In the genomic region with DNA sequence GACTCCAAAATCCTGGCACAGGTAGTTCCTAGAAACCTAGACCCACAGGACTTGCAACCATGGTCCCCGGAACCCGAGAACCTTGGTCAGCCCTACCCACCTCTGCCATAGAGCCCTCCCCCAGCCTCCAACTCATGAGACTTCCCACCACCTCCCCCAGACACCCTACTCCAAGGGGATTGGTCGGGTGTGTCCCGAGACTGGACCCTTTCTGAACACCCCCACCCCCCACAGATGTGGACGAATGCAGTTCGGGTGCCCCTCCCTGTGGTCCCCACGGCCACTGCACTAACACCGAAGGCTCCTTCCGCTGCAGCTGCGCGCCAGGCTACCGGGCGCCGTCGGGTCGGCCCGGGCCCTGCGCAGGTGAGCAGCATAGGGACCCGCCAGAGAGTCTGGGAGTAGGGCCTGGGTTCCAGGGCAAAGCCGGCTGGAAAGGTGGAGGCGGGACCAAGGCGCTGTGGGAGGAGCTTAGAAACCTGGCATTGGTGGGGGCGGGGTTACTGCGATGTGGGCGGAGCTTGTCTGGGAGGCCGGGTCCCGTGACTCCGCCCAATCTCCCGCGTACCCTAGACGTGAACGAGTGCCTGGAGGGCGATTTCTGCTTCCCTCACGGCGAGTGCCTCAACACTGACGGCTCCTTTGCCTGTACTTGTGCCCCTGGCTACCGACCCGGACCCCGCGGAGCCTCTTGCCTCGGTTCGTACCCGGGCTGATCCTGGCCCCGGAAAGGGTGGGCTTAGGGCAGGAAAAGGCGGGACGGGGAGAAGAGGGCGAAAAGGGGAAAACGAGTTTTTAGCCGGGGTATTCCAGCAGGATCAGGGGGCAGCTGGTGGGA, we compare ENCODE assay signal across 2 cellular contexts.
TF ChIP-seq lines count a peak whose summit lies in the region.

No MANE protein-coding gene starts in this region.

TF ChIP-seq in A549, 52 proteins besides CTCF, POLR2A, EP300 and RAD21 (continued from another document):
- TF ChIP-seq, protein P1, sequence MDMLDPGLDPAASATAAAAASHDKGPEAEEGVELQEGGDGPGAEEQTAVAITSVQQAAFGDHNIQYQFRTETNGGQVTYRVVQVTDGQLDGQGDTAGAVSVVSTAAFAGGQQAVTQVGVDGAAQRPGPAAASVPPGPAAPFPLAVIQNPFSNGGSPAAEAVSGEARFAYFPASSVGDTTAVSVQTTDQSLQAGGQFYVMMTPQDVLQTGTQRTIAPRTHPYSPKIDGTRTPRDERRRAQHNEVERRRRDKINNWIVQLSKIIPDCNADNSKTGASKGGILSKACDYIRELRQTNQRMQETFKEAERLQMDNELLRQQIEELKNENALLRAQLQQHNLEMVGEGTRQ (IDR thresholded peaks at IDR 0.05) = no peak
- TF ChIP-seq ZC3H11A (IDR thresholded peaks at IDR 0.05) (no peak), TP53 (CRISPR knock-in tag; IDR thresholded peaks at IDR 0.05) (no peak), GATA3 (IDR thresholded peaks at IDR 0.05; ENCODE audit: borderline replicate concordance) (no peak; the same call in 1 of the 2 replicates), SMC3 (IDR thresholded peaks at IDR 0.05) (no peak), JUN (IDR thresholded peaks at IDR 0.05) (peak in 1 of 2 experiments; percentile 34; a peak in 1 of 5 replicates), CBX2 (IDR thresholded peaks at IDR 0.05; ENCODE audit: borderline replicate concordance, low read depth) (no peak), CHD4 (IDR thresholded peaks at IDR 0.05; ENCODE audit: borderline replicate concordance) (no peak; the same call in 1 of the 2 replicates), MYC (IDR thresholded peaks at IDR 0.05; ENCODE audit: borderline replicate concordance, low read length) (no peak), NR3C1 (IDR thresholded peaks at IDR 0.05) (no peak)
- TF ChIP-seq, protein P2, sequence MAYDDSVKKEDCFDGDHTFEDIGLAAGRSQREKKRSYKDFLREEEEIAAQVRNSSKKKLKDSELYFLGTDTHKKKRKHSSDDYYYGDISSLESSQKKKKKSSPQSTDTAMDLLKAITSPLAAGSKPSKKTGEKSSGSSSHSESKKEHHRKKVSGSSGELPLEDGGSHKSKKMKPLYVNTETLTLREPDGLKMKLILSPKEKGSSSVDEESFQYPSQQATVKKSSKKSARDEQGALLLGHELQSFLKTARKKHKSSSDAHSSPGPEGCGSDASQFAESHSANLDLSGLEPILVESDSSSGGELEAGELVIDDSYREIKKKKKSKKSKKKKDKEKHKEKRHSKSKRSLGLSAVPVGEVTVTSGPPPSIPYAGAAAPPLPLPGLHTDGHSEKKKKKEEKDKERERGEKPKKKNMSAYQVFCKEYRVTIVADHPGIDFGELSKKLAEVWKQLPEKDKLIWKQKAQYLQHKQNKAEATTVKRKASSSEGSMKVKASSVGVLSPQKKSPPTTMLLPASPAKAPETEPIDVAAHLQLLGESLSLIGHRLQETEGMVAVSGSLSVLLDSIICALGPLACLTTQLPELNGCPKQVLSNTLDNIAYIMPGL (CRISPR knock-in tag; IDR thresholded peaks at IDR 0.05; ENCODE audit: borderline replicate concordance) = no peak
- TF ChIP-seq, protein P3, sequence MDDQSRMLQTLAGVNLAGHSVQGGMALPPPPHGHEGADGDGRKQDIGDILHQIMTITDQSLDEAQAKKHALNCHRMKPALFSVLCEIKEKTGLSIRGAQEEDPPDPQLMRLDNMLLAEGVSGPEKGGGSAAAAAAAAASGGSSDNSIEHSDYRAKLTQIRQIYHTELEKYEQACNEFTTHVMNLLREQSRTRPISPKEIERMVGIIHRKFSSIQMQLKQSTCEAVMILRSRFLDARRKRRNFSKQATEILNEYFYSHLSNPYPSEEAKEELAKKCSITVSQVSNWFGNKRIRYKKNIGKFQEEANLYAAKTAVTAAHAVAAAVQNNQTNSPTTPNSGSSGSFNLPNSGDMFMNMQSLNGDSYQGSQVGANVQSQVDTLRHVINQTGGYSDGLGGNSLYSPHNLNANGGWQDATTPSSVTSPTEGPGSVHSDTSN (IDR thresholded peaks at IDR 0.05) = 0 out of 2 replicates have a peak, but pooled peaks have one; percentile 18
- TF ChIP-seq, protein P4, sequence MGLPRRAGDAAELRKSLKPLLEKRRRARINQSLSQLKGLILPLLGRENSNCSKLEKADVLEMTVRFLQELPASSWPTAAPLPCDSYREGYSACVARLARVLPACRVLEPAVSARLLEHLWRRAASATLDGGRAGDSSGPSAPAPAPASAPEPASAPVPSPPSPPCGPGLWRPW (IDR thresholded peaks at IDR 0.05) = no peak

TF ChIP-seq in HCT116, 20 proteins besides CTCF, POLR2A, EP300 and RAD21 (continued from another document):
- TF ChIP-seq, protein P5, sequence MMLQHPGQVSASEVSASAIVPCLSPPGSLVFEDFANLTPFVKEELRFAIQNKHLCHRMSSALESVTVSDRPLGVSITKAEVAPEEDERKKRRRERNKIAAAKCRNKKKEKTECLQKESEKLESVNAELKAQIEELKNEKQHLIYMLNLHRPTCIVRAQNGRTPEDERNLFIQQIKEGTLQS (IDR thresholded peaks at IDR 0.05) = no peak
- 0 out of 2 replicates have a peak, but pooled peaks have one; percentile 47 for TF ChIP-seq EGR1 (IDR thresholded peaks at IDR 0.05; ENCODE audit: low read depth)
- TF ChIP-seq SIN3A (IDR thresholded peaks at IDR 0.05; ENCODE audit: low read depth) = no peak
- TF ChIP-seq SRF (IDR thresholded peaks at IDR 0.05; ENCODE audit: low read depth) = no peak
- no peak for TF ChIP-seq CBX3 (IDR thresholded peaks at IDR 0.05; ENCODE audit: low read depth)
- no peak for TF ChIP-seq ZFX (IDR thresholded peaks at IDR 0.05)
- TF ChIP-seq, protein P6, sequence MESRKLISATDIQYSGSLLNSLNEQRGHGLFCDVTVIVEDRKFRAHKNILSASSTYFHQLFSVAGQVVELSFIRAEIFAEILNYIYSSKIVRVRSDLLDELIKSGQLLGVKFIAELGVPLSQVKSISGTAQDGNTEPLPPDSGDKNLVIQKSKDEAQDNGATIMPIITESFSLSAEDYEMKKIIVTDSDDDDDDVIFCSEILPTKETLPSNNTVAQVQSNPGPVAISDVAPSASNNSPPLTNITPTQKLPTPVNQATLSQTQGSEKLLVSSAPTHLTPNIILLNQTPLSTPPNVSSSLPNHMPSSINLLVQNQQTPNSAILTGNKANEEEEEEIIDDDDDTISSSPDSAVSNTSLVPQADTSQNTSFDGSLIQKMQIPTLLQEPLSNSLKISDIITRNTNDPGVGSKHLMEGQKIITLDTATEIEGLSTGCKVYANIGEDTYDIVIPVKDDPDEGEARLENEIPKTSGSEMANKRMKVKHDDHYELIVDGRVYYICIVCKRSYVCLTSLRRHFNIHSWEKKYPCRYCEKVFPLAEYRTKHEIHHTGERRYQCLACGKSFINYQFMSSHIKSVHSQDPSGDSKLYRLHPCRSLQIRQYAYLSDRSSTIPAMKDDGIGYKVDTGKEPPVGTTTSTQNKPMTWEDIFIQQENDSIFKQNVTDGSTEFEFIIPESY (IDR thresholded peaks at IDR 0.05; ENCODE audit: extremely low read depth, insufficient replicate concordance, low read length) = no peak
- TF ChIP-seq EZH2 (IDR thresholded peaks at IDR 0.05) = no peak
- TF ChIP-seq ELF1 (IDR thresholded peaks at IDR 0.05; ENCODE audit: borderline replicate concordance, low read depth) = no peak
- no peak for TF ChIP-seq JUND (IDR thresholded peaks at IDR 0.05)
- TF ChIP-seq EZH2phosphoT487 (IDR thresholded peaks at IDR 0.05; ENCODE audit: borderline replicate concordance) = no peak
- TF ChIP-seq SP1 (IDR thresholded peaks at IDR 0.05; ENCODE audit: low read depth) = peak; percentile 36; the same call in 1 of the 2 replicates
- no peak for TF ChIP-seq CEBPB (IDR thresholded peaks at IDR 0.05; ENCODE audit: low read depth)
- TF ChIP-seq POLR2AphosphoS5 (IDR thresholded peaks at IDR 0.05; ENCODE audit: low read depth, low read length) = peak; percentile 45
- TF ChIP-seq, protein P7, sequence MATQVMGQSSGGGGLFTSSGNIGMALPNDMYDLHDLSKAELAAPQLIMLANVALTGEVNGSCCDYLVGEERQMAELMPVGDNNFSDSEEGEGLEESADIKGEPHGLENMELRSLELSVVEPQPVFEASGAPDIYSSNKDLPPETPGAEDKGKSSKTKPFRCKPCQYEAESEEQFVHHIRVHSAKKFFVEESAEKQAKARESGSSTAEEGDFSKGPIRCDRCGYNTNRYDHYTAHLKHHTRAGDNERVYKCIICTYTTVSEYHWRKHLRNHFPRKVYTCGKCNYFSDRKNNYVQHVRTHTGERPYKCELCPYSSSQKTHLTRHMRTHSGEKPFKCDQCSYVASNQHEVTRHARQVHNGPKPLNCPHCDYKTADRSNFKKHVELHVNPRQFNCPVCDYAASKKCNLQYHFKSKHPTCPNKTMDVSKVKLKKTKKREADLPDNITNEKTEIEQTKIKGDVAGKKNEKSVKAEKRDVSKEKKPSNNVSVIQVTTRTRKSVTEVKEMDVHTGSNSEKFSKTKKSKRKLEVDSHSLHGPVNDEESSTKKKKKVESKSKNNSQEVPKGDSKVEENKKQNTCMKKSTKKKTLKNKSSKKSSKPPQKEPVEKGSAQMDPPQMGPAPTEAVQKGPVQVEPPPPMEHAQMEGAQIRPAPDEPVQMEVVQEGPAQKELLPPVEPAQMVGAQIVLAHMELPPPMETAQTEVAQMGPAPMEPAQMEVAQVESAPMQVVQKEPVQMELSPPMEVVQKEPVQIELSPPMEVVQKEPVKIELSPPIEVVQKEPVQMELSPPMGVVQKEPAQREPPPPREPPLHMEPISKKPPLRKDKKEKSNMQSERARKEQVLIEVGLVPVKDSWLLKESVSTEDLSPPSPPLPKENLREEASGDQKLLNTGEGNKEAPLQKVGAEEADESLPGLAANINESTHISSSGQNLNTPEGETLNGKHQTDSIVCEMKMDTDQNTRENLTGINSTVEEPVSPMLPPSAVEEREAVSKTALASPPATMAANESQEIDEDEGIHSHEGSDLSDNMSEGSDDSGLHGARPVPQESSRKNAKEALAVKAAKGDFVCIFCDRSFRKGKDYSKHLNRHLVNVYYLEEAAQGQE (IDR thresholded peaks at IDR 0.05; ENCODE audit: low read depth) = no peak
- TF ChIP-seq, protein P8, sequence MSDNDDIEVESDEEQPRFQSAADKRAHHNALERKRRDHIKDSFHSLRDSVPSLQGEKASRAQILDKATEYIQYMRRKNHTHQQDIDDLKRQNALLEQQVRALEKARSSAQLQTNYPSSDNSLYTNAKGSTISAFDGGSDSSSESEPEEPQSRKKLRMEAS (IDR thresholded peaks at IDR 0.05) = no peak
